Comparison of ENCODE assay signal across 2 cellular contexts in genomic region chr1:205528446-205528886, GRCh38.
TF ChIP-seq lines count a peak whose summit lies in the region.

No MANE protein-coding gene starts in this region.

TF ChIP-seq in IMR-90, 13 proteins besides CTCF, POLR2A, EP300 and RAD21:
- TF ChIP-seq RCOR1 (IDR thresholded peaks at IDR 0.05; ENCODE audit: insufficient replicate concordance, low read length) (no peak), RFX5 (IDR thresholded peaks at IDR 0.05; ENCODE audit: low read depth, low read length) (no peak), USF2 (IDR thresholded peaks at IDR 0.05; ENCODE audit: low read depth, low read length) (no peak), MAFK (IDR thresholded peaks at IDR 0.05; ENCODE audit: low read depth, low read length) (no peak), ELK1 (IDR thresholded peaks at IDR 0.05; ENCODE audit: borderline replicate concordance, low read depth, low read length) (no peak)

TF ChIP-seq in K562, 482 proteins besides CTCF, POLR2A, EP300 and RAD21:
- TF ChIP-seq NR0B1 (IDR thresholded peaks at IDR 0.05; ENCODE audit: partially characterized antibody): no peak
- TF ChIP-seq GTF2A2 (tag; IDR thresholded peaks at IDR 0.05): no peak
- TF ChIP-seq E4F1 (CRISPR knock-in tag; IDR thresholded peaks at IDR 0.05; ENCODE audit: borderline replicate concordance): no peak
- TF ChIP-seq MLLT1 (IDR thresholded peaks at IDR 0.05): no peak
